Comparison of ENCODE assay signal across 1 cellular context in genomic region chr10:21078410-21079329, GRCh38.
A peak's percentile ranks its signal among the peaks of the same experiment; 100 is the strongest.
TF ChIP-seq lines count a peak whose summit lies in the region.

No MANE protein-coding gene starts in this region.

TF ChIP-seq in K562, 482 proteins besides CTCF, POLR2A, EP300 and RAD21 (continued from another document):
- TF ChIP-seq ZBTB40 (IDR thresholded peaks at IDR 0.05) (no peak), ZBTB40 (CRISPR knock-in tag; IDR thresholded peaks at IDR 0.05) (no peak), PBX2 (CRISPR knock-in tag; IDR thresholded peaks at IDR 0.05; ENCODE audit: low read depth) (no peak), PBX2 (tag; conservative IDR thresholded peaks at IDR 0.05; ENCODE audit: low read depth) (no peak), XRCC4 (IDR thresholded peaks at IDR 0.05; ENCODE audit: extremely low read depth, insufficient read depth, insufficient read length) (no peak), NR3C1 (CRISPR knock-in tag; IDR thresholded peaks at IDR 0.05) (no peak), EWSR1 (IDR thresholded peaks at IDR 0.05; ENCODE audit: borderline replicate concordance, low read depth, partially characterized antibody) (no peak), U2AF2 (optimal IDR thresholded peaks at IDR 0.05; ENCODE audit: low read depth, low read length) (no peak), ZNF695 (CRISPR knock-in tag; IDR thresholded peaks at IDR 0.05) (no peak), BACH1 (tag; IDR thresholded peaks at IDR 0.05) (peak; percentile 89; the same call in 1 of the 2 replicates), ZFP30 (CRISPR knock-in tag; IDR thresholded peaks at IDR 0.05; ENCODE audit: borderline replicate concordance) (no peak), IRF9 (tag; IDR thresholded peaks at IDR 0.05) (peak; percentile 77), CC2D1A (IDR thresholded peaks at IDR 0.05) (0 out of 2 replicates have a peak, but pooled peaks have one; percentile 36), MYNN (IDR thresholded peaks at IDR 0.05) (no peak), MYNN (CRISPR knock-in tag; IDR thresholded peaks at IDR 0.05) (no peak), SOX6 (IDR thresholded peaks at IDR 0.05) (no peak), E2F6 (IDR thresholded peaks at IDR 0.05; ENCODE audit: borderline replicate concordance in 1 of 2, extremely low read depth in 1 of 2, insufficient read depth in 1 of 2, insufficient read length in 1 of 2, low read depth in 1 of 2, low read length in 1 of 2, poor library complexity in 1 of 2, severe bottlenecking in 1 of 2) (no peak), POLR2H (tag; IDR thresholded peaks at IDR 0.05; ENCODE audit: low read depth) (no peak; the same call in 1 of the 2 replicates), ZNF239 (CRISPR knock-in tag; IDR thresholded peaks at IDR 0.05) (peak; percentile 89), POLR3G (IDR thresholded peaks at IDR 0.05; ENCODE audit: extremely low read depth, insufficient read length, insufficient replicate concordance) (no peak), ZNF324 (CRISPR knock-in tag; IDR thresholded peaks at IDR 0.05) (0 out of 2 replicates have a peak, but pooled peaks have one; percentile 51), ZNF121 (CRISPR knock-in tag; conservative IDR thresholded peaks at IDR 0.05) (no peak), NCOA4 (IDR thresholded peaks at IDR 0.05; ENCODE audit: partially characterized antibody) (no peak), TAF15 (IDR thresholded peaks at IDR 0.05; ENCODE audit: low read depth, low read length) (no peak), HMG20B (CRISPR knock-in tag; IDR thresholded peaks at IDR 0.05) (no peak), ZNF696 (CRISPR knock-in tag; conservative IDR thresholded peaks at IDR 0.05) (no peak), SP2 (IDR thresholded peaks at IDR 0.05; ENCODE audit: extremely low read depth, low read depth, low read length, poor library complexity, severe bottlenecking) (no peak), ARID3A (IDR thresholded peaks at IDR 0.05; ENCODE audit: borderline replicate concordance, low read depth, low read length) (no peak), GABPB1 (CRISPR knock-in tag; IDR thresholded peaks at IDR 0.05) (no peak), CBFB (CRISPR knock-in tag; IDR thresholded peaks at IDR 0.05) (no peak), ZNF655 (CRISPR knock-in tag; IDR thresholded peaks at IDR 0.05) (no peak; the same call in 1 of the 2 replicates)
TF ChIP-seq in K562: peak in this region for 133.
